Comparison of ENCODE assay signal across 21 cellular contexts in the genomic region with DNA sequence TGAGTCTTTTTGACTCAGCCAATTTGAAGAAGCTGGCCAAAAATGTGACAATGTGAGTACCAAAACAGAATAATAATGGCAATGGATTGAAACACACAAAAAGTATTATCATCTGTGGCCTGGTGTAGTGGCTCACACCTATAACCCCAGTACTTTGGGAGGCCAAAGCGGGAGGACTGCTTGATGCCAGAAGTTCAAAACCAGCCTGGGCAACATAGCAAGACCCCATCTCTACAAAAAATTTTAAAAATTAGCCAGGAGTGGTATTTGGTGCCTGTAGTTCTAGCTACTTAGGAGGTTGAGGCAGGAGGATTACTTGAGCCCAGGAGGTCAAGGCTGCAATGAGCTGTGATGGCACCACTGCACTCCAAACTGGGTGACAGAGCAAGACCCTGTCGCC. TPM values are rescaled to one million over a fixed set of nuclear protein-coding genes. Genes with fewer than 3 reads are reported as not detected.
DNase-seq lines count a peak whose midpoint lies in the region; ATAC-seq, FAIRE-seq and TF ChIP-seq lines count a peak whose summit lies in the region.
"Had no signal": no experiment of that assay in that cellular context is flagged by ENCODE, and none has a peak within 500 bp of the region (broad histone marks: within the 10 kb centered on the region; RNA-seq: fewer than 3 reads in every experiment).

No MANE protein-coding gene starts in this region.

- CTCF ChIA-PET in HepG2 (lab: Yijun Ruan, JAX; ENCODE audit: low intra/inter-chr PET ratio, low total read pairs) (no interaction called here), K562 (lab: Yijun Ruan, JAX; ENCODE audit: low intra/inter-chr PET ratio) (no interaction called here)

- TF ChIP-seq POLR2A in HepG2 (IDR thresholded peaks at IDR 0.05; ENCODE audit: insufficient read depth in 1 of 2, low read depth in 2 of 2, low read length in 2 of 2) (no peak), right lobe of liver (IDR thresholded peaks at IDR 0.05) (no peak), K562 (conservative IDR thresholded peaks at IDR 0.05) (no peak), stomach (IDR thresholded peaks at IDR 0.05) (no peak)

- H3K27me3 ChIP-seq in HepG2 (ENCODE audit: control insufficient read depth in 1 of 2, insufficient read depth in 2 of 2, low read length in 2 of 2) (no peaks in the 10 kb centered on the region), right lobe of liver (no peaks in the 10 kb centered on the region), K562 (ENCODE audit: control insufficient read depth in 2 of 2, insufficient read depth in 2 of 2, low read length in 2 of 2) (no peaks in the 10 kb centered on the region), stomach (no peaks in the 10 kb centered on the region)
- H3K27me3 ChIP-seq: BLaER1 treated with 17β-estradiol and CSF1 and Interleukin-3, amounts not matched to agents 10 nM and 100 nM had no signal

- POLR2A ChIA-PET in HepG2 (lab: Yijun Ruan, JAX), result no interaction called here
- POLR2A ChIA-PET in K562 (lab: Yijun Ruan, JAX), result interaction anchor here (0.8 to 1.4 kb wide), 2 partner anchors 43 to 139 kb away, joined by 3 to 5 read pairs; partner anchors contain the start of genes ABHD18 and MFSD8

- no TSS peak for BruUV-seq in HepG2 (replicated peaks; lab: Mats Ljungman, UMichigan)
- no TSS peak for BruUV-seq in K562 (replicated peaks; lab: Mats Ljungman, UMichigan)

- H3K4me2 ChIP-seq in HepG2 (ENCODE audit: low read depth, low read length), result no peak overlapping the region
- no peak overlapping the region for H3K4me2 ChIP-seq in K562 (ENCODE audit: insufficient read depth, low read length)
- H3K4me2 ChIP-seq: A549; BLaER1 treated with 17β-estradiol and CSF1 and Interleukin-3, amounts not matched to agents 10 nM and 100 nM had no signal

- no peak for TF ChIP-seq RAD21 in HepG2 (CRISPR knock-in tag; IDR thresholded peaks at IDR 0.05)
- no peak for TF ChIP-seq RAD21 in K562 (CRISPR knock-in tag; conservative IDR thresholded peaks at IDR 0.05 in 1 of 2, IDR thresholded peaks at IDR 0.05 in 1 of 2)

- in situ Hi-C loops in HepG2 (cut with HindIII; ENCODE audit: extremely low pct_ligation_motif_present, low pct_unique_long_range_greater_than_20kb) (no loop called here), K562 (cut with MboI) (no loop called here)

- no peak overlapping the region for H3K4me3 ChIP-seq in HepG2 (replicated peaks in 1 of 3; ENCODE audit: insufficient read depth in 1 of 3, low read depth in 2 of 3, low read length in 3 of 3)
- H3K4me3 ChIP-seq in right lobe of liver, result no peak overlapping the region
- no peak overlapping the region for H3K4me3 ChIP-seq in K562
- no peak overlapping the region for H3K4me3 ChIP-seq in fibroblast of the aortic adventitia (ENCODE audit: low read depth, low read length)
- no peak overlapping the region for H3K4me3 ChIP-seq in stomach
- H3K4me3 ChIP-seq: A549; BLaER1 treated with 17β-estradiol and CSF1 and Interleukin-3, amounts not matched to agents 10 nM and 100 nM had no signal

- H3K79me2 ChIP-seq in HepG2 (ENCODE audit: insufficient read depth, low read length), result no peaks in the 10 kb centered on the region
- H3K79me2 ChIP-seq in K562 (ENCODE audit: control insufficient read depth, insufficient read depth, low read length), result no peaks in the 10 kb centered on the region

- FAIRE-seq in HepG2 (lab: Jason Lieb, UNC), result no peak
- no peak for FAIRE-seq in K562 (lab: Jason Lieb, UNC)
- FAIRE-seq: A549, D721Med, G401.6, GM12891, GM19239 had no signal

- intact Hi-C loops in HepG2 (cut with micrococcal nuclease; ENCODE audit: unreplicated experiment) (no loop called here), right lobe of liver (cut with DNase I) (no loop called here), K562 (cut with micrococcal nuclease) (no loop called here), stomach (cut with DNase I; ENCODE audit: low total_unique reads) (no loop called here)

- no peak for TF ChIP-seq EP300 in HepG2 (IDR thresholded peaks at IDR 0.05; ENCODE audit: low read depth in 2 of 2, low read length in 2 of 2)
- no peak for TF ChIP-seq EP300 in HepG2 (CRISPR knock-in tag; IDR thresholded peaks at IDR 0.05; ENCODE audit: borderline replicate concordance)
- TF ChIP-seq EP300 in K562 (IDR thresholded peaks at IDR 0.05; ENCODE audit: low read length), result no peak
- no peak for TF ChIP-seq EP300 in stomach (IDR thresholded peaks at IDR 0.05)

- H4K20me1 ChIP-seq in HepG2 (ENCODE audit: insufficient read depth, low read length) (no peaks in the 10 kb centered on the region), K562 (replicated peaks; ENCODE audit: control insufficient read depth, insufficient read depth, low read length) (no peaks in the 10 kb centered on the region)
- H4K20me1 ChIP-seq: BLaER1 treated with 17β-estradiol and CSF1 and Interleukin-3, amounts not matched to agents 10 nM and 100 nM had no signal

- H3K4me1 ChIP-seq in HepG2 (ENCODE audit: insufficient read depth, low read length), result no peaks in the 10 kb centered on the region
- no peaks in the 10 kb centered on the region for H3K4me1 ChIP-seq in right lobe of liver
- no peaks in the 10 kb centered on the region for H3K4me1 ChIP-seq in K562 (replicated peaks in 1 of 2; ENCODE audit: control insufficient read depth in 2 of 2, insufficient read depth in 2 of 2, low read length in 2 of 2)
- H3K4me1 ChIP-seq in stomach, result no peaks in the 10 kb centered on the region
- H3K4me1 ChIP-seq: A549; BLaER1 treated with 17β-estradiol and CSF1 and Interleukin-3, amounts not matched to agents 10 nM and 100 nM; Caco-2 had no signal

- TF ChIP-seq CTCF in HepG2 (CRISPR knock-in tag; IDR thresholded peaks at IDR 0.05) (no peak), right lobe of liver (IDR thresholded peaks at IDR 0.05) (no peak), K562 (IDR thresholded peaks at IDR 0.05 in 2 of 3, conservative IDR thresholded peaks at IDR 0.05 in 1 of 3; ENCODE audit: insufficient read depth in 2 of 3, low read depth in 1 of 3, low read length in 3 of 3) (no peak), fibroblast of the aortic adventitia (IDR thresholded peaks at IDR 0.05; ENCODE audit: insufficient read depth, low read length) (no peak), stomach (IDR thresholded peaks at IDR 0.05) (no peak)

- DNase-seq in HepG2 (ENCODE audit: low spot score) (no peak), right lobe of liver (no peak), K562 (ENCODE audit: extremely low read depth in 1 of 4, low spot score in 3 of 4) (no peak), fibroblast of the aortic adventitia (ENCODE audit: low read depth) (peak; percentile 22), stomach (no peak)
- DNase-seq: AML-193; Caco-2; Calu3; CD4-positive, alpha-beta T cell; CD8-positive, alpha-beta T cell; DMS79 treated with DMSO at 0.1 percent for 48 hours; GF-D8 had no signal

- H3K27ac ChIP-seq in HepG2 (ENCODE audit: extremely low read length, insufficient read depth, low read length) (no peak overlapping the region), right lobe of liver (no peak overlapping the region), K562 (ENCODE audit: extremely low read depth, low read depth, low read length) (no peak overlapping the region), stomach (no peak overlapping the region)
- H3K27ac ChIP-seq: 22Rv1; A549; BLaER1 treated with 17β-estradiol and CSF1 and Interleukin-3, amounts not matched to agents 10 nM and 100 nM; C4-2B had no signal

- no peak for ATAC-seq in HepG2
- no peak for ATAC-seq in right lobe of liver
- ATAC-seq in K562, result no peak
- no peak for ATAC-seq in HG02623 (IDR thresholded peaks at IDR 0.05; ENCODE audit: unreplicated experiment)
- ATAC-seq: A549; CD8-positive, alpha-beta T cell had no signal

- peaks cover 6 to 18% of the 10 kb centered on the region in 2 experiments for H3K36me3 ChIP-seq in HepG2 (replicated peaks in 1 of 2; ENCODE audit: control insufficient read depth in 1 of 2, insufficient read depth in 2 of 2, low read length in 2 of 2)
- peaks cover 0 to 24% (median 3%) of the 10 kb centered on the region in 4 donors for H3K36me3 ChIP-seq in right lobe of liver
- peaks cover 30% of the 10 kb centered on the region; the same call in 2 of the 3 replicates for H3K36me3 ChIP-seq in K562 (ENCODE audit: control insufficient read depth, insufficient read depth, low read length)
- peaks cover 15 to 75% (median 60%) of the 10 kb centered on the region in 4 donors for H3K36me3 ChIP-seq in stomach

- no peak overlapping the region for H2AFZ ChIP-seq in HepG2 (ENCODE audit: low read length)
- no peak overlapping the region for H2AFZ ChIP-seq in K562 (ENCODE audit: low read depth, low read length)

- no peak overlapping the region for H3K9ac ChIP-seq in HepG2 (ENCODE audit: insufficient read depth, low read depth, low read length)
- H3K9ac ChIP-seq in K562 (ENCODE audit: insufficient read depth in 1 of 2, low read depth in 2 of 2, low read length in 2 of 2), result no peak overlapping the region
- H3K9ac ChIP-seq: BLaER1 treated with 17β-estradiol and CSF1 and Interleukin-3, amounts not matched to agents 10 nM and 100 nM had no signal

- no peaks in the 10 kb centered on the region for H3K9me1 ChIP-seq in K562 (ENCODE audit: control insufficient read depth, insufficient read depth, low read length)

- 100% methylated on average over 2 of the region's 2 CpGs for WGBS in HepG2 (ENCODE audit: low lambda C conversion rate)
- 100% methylated on average over 1 of the region's 2 CpGs for WGBS in right lobe of liver (ENCODE audit: insufficient coverage, low coverage, low lambda C conversion rate, missing lambda C conversion rate)
- 98% methylated on average over 2 of the region's 2 CpGs for WGBS in K562 (ENCODE audit: insufficient coverage, low coverage, missing lambda C conversion rate)
- WGBS in stomach, 5 donors, result 92 to 100% (median 99%) methylated on average over 2 of the region's 2 CpGs

- H3K9me3 ChIP-seq in HepG2 (ENCODE audit: low read length), result no peaks in the 10 kb centered on the region
- H3K9me3 ChIP-seq in right lobe of liver, result no peaks in the 10 kb centered on the region
- no peaks in the 10 kb centered on the region for H3K9me3 ChIP-seq in K562 (replicated peaks; ENCODE audit: control insufficient read depth, insufficient read depth, low read depth, low read length)
- H3K9me3 ChIP-seq in stomach, result peaks cover 0 to 3% (median 0%) of the 10 kb centered on the region in 4 donors
- H3K9me3 ChIP-seq: A549, Caco-2 had no signal

RNA-seq across cellular contexts. Expression of gene PLK4, which starts 41.5 kb away (rescaled TPM):
- total RNA-seq in HepG2 (2016; rRNA removed; fragmentation: Illumina TruSeq; extraction: Trizol) (46.1 and 52.4 TPM in 2 replicates), right lobe of liver (1 to 10 TPM in 2 of 6 experiments, under 1 TPM in 4; 0.29 to 1.4 (median 0.93) TPM), K562 (2014; rRNA removed) (48.7 and 54.3 TPM in 2 replicates), K562 (2014; rRNA removed; fragmentation: Illumina TruSeq; extraction: Trizol) (55.0 and 60.6 TPM in 2 replicates), K562 (2015; rRNA removed; fragmentation: Illumina TruSeq; extraction: Trizol) (49.1 and 53.6 TPM in 2 replicates), K562 (2021) (41.3 and 46.8 TPM in 2 replicates), fibroblast of the aortic adventitia (ENCODE audit: low replicate concordance) (0.33 and 21.4 TPM in 2 replicates), stomach (10 to 100 TPM in 2 of 5 donors, 1 to 10 TPM in 3; 1.2 to 13.8 (median 9.9) TPM)
- total RNA-seq in HepG2 (2016; cell fraction: cytosol; rRNA removed; fragmentation: Illumina TruSeq; extraction: Trizol; ENCODE audit: low read depth), result 4.0 and 4.8 TPM in 2 replicates
- total RNA-seq in HepG2 (2016; cell fraction: insoluble cytoplasmic fraction; rRNA removed; fragmentation: Illumina TruSeq; extraction: Trizol), result 37.2 and 43.6 TPM in 2 replicates
- 22.0 and 25.6 TPM in 2 replicates for total RNA-seq in HepG2 (2016; cell fraction: membrane; rRNA removed; fragmentation: Illumina TruSeq; extraction: Trizol)
- total RNA-seq in HepG2 (2016; cell fraction: nucleus; rRNA removed; fragmentation: Illumina TruSeq; extraction: Trizol), result 58.1 and 65.6 TPM in 2 replicates
- polyA plus RNA-seq in HepG2 (2011; rRNA removed) (11.1 and 22.4 TPM in 2 replicates), K562 (2011; rRNA removed) (75.0 and 95.3 TPM in 2 replicates), K562 (2014; fragmentation: Illumina TruSeq; extraction: Trizol) (56.8 and 61.7 TPM in 2 replicates), K562 (2014; fragmentation: Nextera tagmentation; extraction: Ambion mirVana) (10 to 100 TPM; 16.2 to 27.4 TPM), K562 (2014; rRNA removed) (72.0 and 93.8 TPM in 2 replicates), stomach (1 to 10 TPM; 1.5 to 3.2 (median 2.0) TPM)
- 4.5 and 5.7 TPM in 2 replicates for polyA plus RNA-seq in HepG2 (2011; cell fraction: cytosol; rRNA removed)
- polyA plus RNA-seq in HepG2 (2011; cell fraction: nucleus; rRNA removed), result 23.7 and 34.7 TPM in 2 replicates
- polyA plus RNA-seq in HepG2 (2012), result 6.6 and 14.8 TPM in 2 replicates
- 2.2 and 2.5 TPM in 2 replicates for polyA plus RNA-seq in HepG2 (2016; cell fraction: cytosol; fragmentation: Illumina TruSeq; extraction: Trizol; ENCODE audit: low read depth)
- polyA plus RNA-seq in HepG2 (2016; cell fraction: insoluble cytoplasmic fraction; fragmentation: Illumina TruSeq; extraction: Trizol; ENCODE audit: low read depth), result 37.8 and 41.1 TPM in 2 replicates
- 11.1 and 12.0 TPM in 2 replicates for polyA plus RNA-seq in HepG2 (2016; cell fraction: membrane; fragmentation: Illumina TruSeq; extraction: Trizol; ENCODE audit: low read depth)
- polyA plus RNA-seq in HepG2 (2016; cell fraction: nucleus; fragmentation: Illumina TruSeq; extraction: Trizol; ENCODE audit: insufficient read depth, low read depth), result 85.5 and 93.8 TPM in 2 replicates
- 10.6 and 11.4 TPM in 2 replicates for polyA minus RNA-seq in HepG2 (2011; rRNA and poly(A)+ RNA removed; ENCODE audit: low replicate concordance)
- polyA minus RNA-seq in HepG2 (2011; cell fraction: cytosol; rRNA and poly(A)+ RNA removed), result 5.3 and 6.0 TPM in 2 replicates
- 35.3 and 46.9 TPM in 2 replicates for polyA minus RNA-seq in HepG2 (2011; cell fraction: nucleus; rRNA and poly(A)+ RNA removed)
- 40.2 and 172 TPM in 2 replicates for total RNA-seq in K562 (2011; cell fraction: chromatin; rRNA removed; ENCODE audit: low replicate concordance)
- 22.8 and 32.2 TPM in 2 replicates for total RNA-seq in K562 (2011; cell fraction: nucleolus; rRNA removed)
- total RNA-seq in K562 (2011; cell fraction: nucleoplasm; rRNA removed), result 38.0 and 43.7 TPM in 2 replicates
- 13.9 and 28.8 TPM in 2 replicates for polyA plus RNA-seq in K562 (2011; cell fraction: cytosol; rRNA removed)
- 113 and 177 TPM in 2 replicates for polyA plus RNA-seq in K562 (2011; cell fraction: nucleus; rRNA removed)
- polyA plus RNA-seq in K562 (2012), result 24.9 and 27.7 TPM in 2 replicates
- polyA minus RNA-seq in K562 (2011; rRNA and poly(A)+ RNA removed), result 70.6 and 87.8 TPM in 2 replicates
- 17.6 and 19.2 TPM in 2 replicates for polyA minus RNA-seq in K562 (2011; cell fraction: cytosol; rRNA and poly(A)+ RNA removed)
- polyA minus RNA-seq in K562 (2011; cell fraction: nucleus; rRNA and poly(A)+ RNA removed), result 45.9 and 88.3 TPM in 2 replicates

RNA-seq across cellular contexts. Expression of gene MFSD8, which starts 42.7 kb away (rescaled TPM):
- total RNA-seq in HepG2 (2016; rRNA removed; fragmentation: Illumina TruSeq; extraction: Trizol) (12.3 and 25.5 TPM in 2 replicates), right lobe of liver (10 to 100 TPM in 4 of 6 experiments, 1 to 10 TPM in 2; 9.4 to 17.1 (median 13.3) TPM), K562 (2014; rRNA removed) (7.0 and 14.2 TPM in 2 replicates), K562 (2014; rRNA removed; fragmentation: Illumina TruSeq; extraction: Trizol) (20.9 and 24.0 TPM in 2 replicates), K562 (2015; rRNA removed; fragmentation: Illumina TruSeq; extraction: Trizol) (16.5 and 18.7 TPM in 2 replicates), K562 (2021) (16.2 and 17.8 TPM in 2 replicates), fibroblast of the aortic adventitia (ENCODE audit: low replicate concordance) (15.8 and 22.7 TPM in 2 replicates), stomach (10 to 100 TPM in 3 of 5 donors, 1 to 10 TPM in 2; 1.8 to 65.9 (median 21.0) TPM)
- total RNA-seq in HepG2 (2016; cell fraction: cytosol; rRNA removed; fragmentation: Illumina TruSeq; extraction: Trizol; ENCODE audit: low read depth), result 36.2 and 53.0 TPM in 2 replicates
- total RNA-seq in HepG2 (2016; cell fraction: insoluble cytoplasmic fraction; rRNA removed; fragmentation: Illumina TruSeq; extraction: Trizol), result 17.1 and 24.3 TPM in 2 replicates
- 16.4 and 20.2 TPM in 2 replicates for total RNA-seq in HepG2 (2016; cell fraction: membrane; rRNA removed; fragmentation: Illumina TruSeq; extraction: Trizol)
- 40.1 and 45.9 TPM in 2 replicates for total RNA-seq in HepG2 (2016; cell fraction: nucleus; rRNA removed; fragmentation: Illumina TruSeq; extraction: Trizol)
- polyA plus RNA-seq in HepG2 (2011; rRNA removed) (24.8 and 26.8 TPM in 2 replicates), K562 (2011; rRNA removed) (24.8 and 27.2 TPM in 2 replicates), K562 (2014; fragmentation: Illumina TruSeq; extraction: Trizol) (11.5 and 11.9 TPM in 2 replicates), K562 (2014; fragmentation: Nextera tagmentation; extraction: Ambion mirVana) (10 to 100 TPM; 25.2 to 25.4 TPM), K562 (2014; rRNA removed) (13.4 and 16.6 TPM in 2 replicates), stomach (10 to 100 TPM in 1 of 3 donors, 1 to 10 TPM in 2; 4.0 to 15.8 (median 4.0) TPM)
- polyA plus RNA-seq in HepG2 (2011; cell fraction: cytosol; rRNA removed), result 5.0 and 6.9 TPM in 2 replicates
- 46.5 and 53.4 TPM in 2 replicates for polyA plus RNA-seq in HepG2 (2011; cell fraction: nucleus; rRNA removed)
- 14.5 and 18.2 TPM in 2 replicates for polyA plus RNA-seq in HepG2 (2012)
- polyA plus RNA-seq in HepG2 (2016; cell fraction: cytosol; fragmentation: Illumina TruSeq; extraction: Trizol; ENCODE audit: low read depth), result 1.8 and 2.4 TPM in 2 replicates
- polyA plus RNA-seq in HepG2 (2016; cell fraction: insoluble cytoplasmic fraction; fragmentation: Illumina TruSeq; extraction: Trizol; ENCODE audit: low read depth), result 9.0 and 9.2 TPM in 2 replicates
- 2.5 and 2.6 TPM in 2 replicates for polyA plus RNA-seq in HepG2 (2016; cell fraction: membrane; fragmentation: Illumina TruSeq; extraction: Trizol; ENCODE audit: low read depth)
- polyA plus RNA-seq in HepG2 (2016; cell fraction: nucleus; fragmentation: Illumina TruSeq; extraction: Trizol; ENCODE audit: insufficient read depth, low read depth), result 49.8 and 56.3 TPM in 2 replicates
- 10.4 and 14.3 TPM in 2 replicates for polyA minus RNA-seq in HepG2 (2011; rRNA and poly(A)+ RNA removed; ENCODE audit: low replicate concordance)
- 11.1 and 11.3 TPM in 2 replicates for polyA minus RNA-seq in HepG2 (2011; cell fraction: cytosol; rRNA and poly(A)+ RNA removed)
- 79.4 TPM in 2 replicates for polyA minus RNA-seq in HepG2 (2011; cell fraction: nucleus; rRNA and poly(A)+ RNA removed)
- 70.1 and 143 TPM in 2 replicates for total RNA-seq in K562 (2011; cell fraction: chromatin; rRNA removed; ENCODE audit: low replicate concordance)
- 30.9 and 40.9 TPM in 2 replicates for total RNA-seq in K562 (2011; cell fraction: nucleolus; rRNA removed)
- total RNA-seq in K562 (2011; cell fraction: nucleoplasm; rRNA removed), result 60.1 and 88.7 TPM in 2 replicates
- 5.3 and 11.6 TPM in 2 replicates for polyA plus RNA-seq in K562 (2011; cell fraction: cytosol; rRNA removed)
- polyA plus RNA-seq in K562 (2011; cell fraction: nucleus; rRNA removed), result 30.1 and 48.0 TPM in 2 replicates
- polyA plus RNA-seq in K562 (2012), result 7.0 and 10.0 TPM in 2 replicates
- 42.3 and 46.5 TPM in 2 replicates for polyA minus RNA-seq in K562 (2011; rRNA and poly(A)+ RNA removed)
- 7.5 and 12.7 TPM in 2 replicates for polyA minus RNA-seq in K562 (2011; cell fraction: cytosol; rRNA and poly(A)+ RNA removed)
- polyA minus RNA-seq in K562 (2011; cell fraction: nucleus; rRNA and poly(A)+ RNA removed), result 26.8 and 36.1 TPM in 2 replicates

RNA-seq across cellular contexts. Expression of gene ABHD18, which starts 43.0 kb away (rescaled TPM):
- total RNA-seq in HepG2 (2016; rRNA removed; fragmentation: Illumina TruSeq; extraction: Trizol) (16.3 and 17.8 TPM in 2 replicates), right lobe of liver (10 to 100 TPM in 3 of 6 experiments, 1 to 10 TPM in 3; 8.3 to 12.2 (median 10.2) TPM), K562 (2014; rRNA removed) (7.8 and 11.0 TPM in 2 replicates), K562 (2014; rRNA removed; fragmentation: Illumina TruSeq; extraction: Trizol) (20.3 and 23.6 TPM in 2 replicates), K562 (2015; rRNA removed; fragmentation: Illumina TruSeq; extraction: Trizol) (21.8 and 25.0 TPM in 2 replicates), K562 (2021) (17.7 and 19.1 TPM in 2 replicates), fibroblast of the aortic adventitia (ENCODE audit: low replicate concordance) (2.9 and 6.0 TPM in 2 replicates), stomach (10 to 100 TPM in 4 of 5 donors, 1 to 10 TPM in 1; 9.6 to 27.2 (median 13.4) TPM)
- 8.2 and 11.5 TPM in 2 replicates for total RNA-seq in HepG2 (2016; cell fraction: cytosol; rRNA removed; fragmentation: Illumina TruSeq; extraction: Trizol; ENCODE audit: low read depth)
- 14.5 and 20.1 TPM in 2 replicates for total RNA-seq in HepG2 (2016; cell fraction: insoluble cytoplasmic fraction; rRNA removed; fragmentation: Illumina TruSeq; extraction: Trizol)
- 7.1 and 8.6 TPM in 2 replicates for total RNA-seq in HepG2 (2016; cell fraction: membrane; rRNA removed; fragmentation: Illumina TruSeq; extraction: Trizol)
- total RNA-seq in HepG2 (2016; cell fraction: nucleus; rRNA removed; fragmentation: Illumina TruSeq; extraction: Trizol), result 9.7 and 16.2 TPM in 2 replicates
- polyA plus RNA-seq in HepG2 (2011; rRNA removed) (4.9 and 5.5 TPM in 2 replicates), K562 (2011; rRNA removed) (12.6 and 16.0 TPM in 2 replicates), K562 (2014; fragmentation: Illumina TruSeq; extraction: Trizol) (17.7 and 22.6 TPM in 2 replicates), K562 (2014; fragmentation: Nextera tagmentation; extraction: Ambion mirVana) (1 to 10 TPM; 6.1 to 6.9 TPM), K562 (2014; rRNA removed) (10.9 and 14.4 TPM in 2 replicates), stomach (1 to 10 TPM; 3.1 to 5.7 (median 3.4) TPM)
- 1.7 and 2.5 TPM in 2 replicates for polyA plus RNA-seq in HepG2 (2011; cell fraction: cytosol; rRNA removed)
- 3.1 and 5.2 TPM in 2 replicates for polyA plus RNA-seq in HepG2 (2011; cell fraction: nucleus; rRNA removed)
- 7.3 and 7.8 TPM in 2 replicates for polyA plus RNA-seq in HepG2 (2012)
- 0.51 and 0.75 TPM in 2 replicates for polyA plus RNA-seq in HepG2 (2016; cell fraction: cytosol; fragmentation: Illumina TruSeq; extraction: Trizol; ENCODE audit: low read depth)
- 10.6 and 11.7 TPM in 2 replicates for polyA plus RNA-seq in HepG2 (2016; cell fraction: insoluble cytoplasmic fraction; fragmentation: Illumina TruSeq; extraction: Trizol; ENCODE audit: low read depth)
- polyA plus RNA-seq in HepG2 (2016; cell fraction: membrane; fragmentation: Illumina TruSeq; extraction: Trizol; ENCODE audit: low read depth), result 1.5 TPM in 2 replicates
- polyA plus RNA-seq in HepG2 (2016; cell fraction: nucleus; fragmentation: Illumina TruSeq; extraction: Trizol; ENCODE audit: insufficient read depth, low read depth), result 18.6 and 20.3 TPM in 2 replicates
- polyA minus RNA-seq in HepG2 (2011; rRNA and poly(A)+ RNA removed; ENCODE audit: low replicate concordance), result 3.0 and 4.0 TPM in 2 replicates
- polyA minus RNA-seq in HepG2 (2011; cell fraction: cytosol; rRNA and poly(A)+ RNA removed), result 4.7 and 5.4 TPM in 2 replicates
- polyA minus RNA-seq in HepG2 (2011; cell fraction: nucleus; rRNA and poly(A)+ RNA removed), result 14.9 and 18.3 TPM in 2 replicates
- total RNA-seq in K562 (2011; cell fraction: chromatin; rRNA removed; ENCODE audit: low replicate concordance), result 18.4 and 36.0 TPM in 2 replicates
- total RNA-seq in K562 (2011; cell fraction: nucleolus; rRNA removed), result 9.3 and 9.5 TPM in 2 replicates
- total RNA-seq in K562 (2011; cell fraction: nucleoplasm; rRNA removed), result 17.0 and 26.9 TPM in 2 replicates
- polyA plus RNA-seq in K562 (2011; cell fraction: cytosol; rRNA removed), result 3.1 and 5.1 TPM in 2 replicates
- 9.5 and 10.7 TPM in 2 replicates for polyA plus RNA-seq in K562 (2011; cell fraction: nucleus; rRNA removed)
- polyA plus RNA-seq in K562 (2012), result 9.3 and 11.6 TPM in 2 replicates
- polyA minus RNA-seq in K562 (2011; rRNA and poly(A)+ RNA removed), result 18.0 and 22.9 TPM in 2 replicates
- polyA minus RNA-seq in K562 (2011; cell fraction: cytosol; rRNA and poly(A)+ RNA removed), result 8.8 and 16.7 TPM in 2 replicates
- 11.8 and 18.7 TPM in 2 replicates for polyA minus RNA-seq in K562 (2011; cell fraction: nucleus; rRNA and poly(A)+ RNA removed)

Comparison
In these comparisons a context has a peak if more than half of its experiments do, and no peak if none do; other contexts are left out.
1. Of the 241 proteins assayed by ChIP-seq in both HepG2 and K562: peak only in HepG2: none; only in K562: none; in both: ZNF121; in neither: 240.